10 cellular contexts compared by ENCODE assay signal in the genomic region with DNA sequence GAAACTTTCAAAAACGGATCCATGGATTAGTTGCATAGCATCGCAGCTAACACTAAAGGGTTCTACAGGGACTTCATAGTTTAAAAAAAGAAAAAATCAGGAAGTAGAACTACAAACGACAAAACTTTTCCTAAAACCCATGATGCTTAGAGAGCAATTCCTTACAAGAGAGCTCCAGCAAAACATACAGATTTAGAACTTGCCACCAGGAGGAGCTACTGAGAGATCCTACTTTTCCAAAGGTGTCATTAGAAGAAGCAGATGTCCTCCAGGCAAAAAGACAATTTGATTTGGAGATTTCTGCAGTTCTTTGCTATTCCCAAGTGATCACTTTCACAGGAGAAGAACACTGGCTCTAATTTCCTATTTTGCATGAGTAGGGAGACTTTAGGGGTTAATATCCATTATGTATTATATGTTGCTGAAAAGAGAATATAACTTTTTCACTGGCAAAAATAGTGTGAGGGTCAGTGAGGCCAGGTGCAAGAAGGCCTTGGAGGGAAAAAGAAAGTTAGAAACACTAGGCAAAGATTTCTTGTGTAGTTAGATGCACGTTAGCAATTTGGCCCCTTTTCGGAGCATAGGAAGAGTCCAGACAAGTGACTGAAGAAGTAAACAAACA.
DNase-seq lines count a peak whose midpoint lies in the region; ATAC-seq and TF ChIP-seq lines count a peak whose summit lies in the region.
"Had no signal": no experiment of that assay in that cellular context is flagged by ENCODE, and none has a peak within 500 bp of the region (broad histone marks: within the 10 kb centered on the region; RNA-seq: fewer than 3 reads in every experiment).

No MANE protein-coding gene starts in this region.

- H3K4me3 Mint-ChIP-seq in immature natural killer cell: no peak overlapping the region
- H3K4me3 Mint-ChIP-seq: naive thymus-derived CD8-positive, alpha-beta T cell; T-helper 1 cell treated with Interleukin-12 subunit alpha and Interleukin-12 subunit beta and Interleukin-4 antibody, amounts not matched to agents 30 μg/mL and 1 μg/mL, for 36 hours had no signal

- TF ChIP-seq EP300 in sigmoid colon (IDR thresholded peaks at IDR 0.05): no peak

- H3K4me3 ChIP-seq in WERI-Rb-1 (ENCODE audit: low read depth, low read length) (no peak overlapping the region), sigmoid colon (no peak overlapping the region)

- no peak overlapping the region for H3K27ac Mint-ChIP-seq in immature natural killer cell
- H3K27ac Mint-ChIP-seq: naive thymus-derived CD8-positive, alpha-beta T cell; T-helper 1 cell treated with Interleukin-12 subunit alpha and Interleukin-12 subunit beta and Interleukin-4 antibody, amounts not matched to agents 30 μg/mL and 1 μg/mL, for 36 hours had no signal

- H3K27ac ChIP-seq in C4-2B (no peak overlapping the region), WERI-Rb-1 (no peak overlapping the region), sigmoid colon (no peak overlapping the region)

- peak; percentile 36 for DNase-seq in NCI-H146 (lab: John Stamatoyannopoulos, UW)
- DNase-seq in WERI-Rb-1: peak; percentile 39
- DNase-seq in immature natural killer cell: peak; percentile 9 to 18 (median 13)
- DNase-seq in sigmoid colon: no peak
- no peak for DNase-seq in KG1 (lab: John Stamatoyannopoulos, UW)

- no peaks in the 10 kb centered on the region for H3K4me1 Mint-ChIP-seq in immature natural killer cell
- H3K4me1 Mint-ChIP-seq: naive thymus-derived CD8-positive, alpha-beta T cell had no signal

- no peak for TF ChIP-seq POLR2A in sigmoid colon (IDR thresholded peaks at IDR 0.05)

- TF ChIP-seq CTCF in C4-2B (conservative IDR thresholded peaks at IDR 0.05) (peak; percentile 82), GM12874 (IDR thresholded peaks at IDR 0.05; ENCODE audit: insufficient read depth, low read depth, low read length) (peak; percentile 66; the same call in 1 of the 2 replicates), WERI-Rb-1 (IDR thresholded peaks at IDR 0.05; ENCODE audit: low read depth, low read length) (peak; percentile 62), sigmoid colon (IDR thresholded peaks at IDR 0.05) (peak in 2 of 4 experiments; percentile 5 to 50)

- H3K4me1 ChIP-seq in sigmoid colon: no peaks in the 10 kb centered on the region

- 37 to 43% methylated on average over 5 of the region's 5 CpGs for WGBS in sigmoid colon, 2 donors

- H3K9me3 Mint-ChIP-seq in immature natural killer cell: peaks cover 0 to 2% (median 0%) of the 10 kb centered on the region in 6 donors
- H3K9me3 Mint-ChIP-seq: naive thymus-derived CD8-positive, alpha-beta T cell; T-helper 1 cell treated with Interleukin-12 subunit alpha and Interleukin-12 subunit beta and Interleukin-4 antibody, amounts not matched to agents 30 μg/mL and 1 μg/mL, for 36 hours had no signal

- no peaks in the 10 kb centered on the region for H3K36me3 Mint-ChIP-seq in immature natural killer cell
- H3K36me3 Mint-ChIP-seq: naive thymus-derived CD8-positive, alpha-beta T cell had no signal

- peaks cover 0 to 3% (median 0%) of the 10 kb centered on the region in 3 donors for H3K27me3 Mint-ChIP-seq in immature natural killer cell (ENCODE audit: low read depth in 3 of 3)

- no peak for ATAC-seq in HG03097 (IDR thresholded peaks at IDR 0.05; ENCODE audit: low FRiP score, unreplicated experiment)
- ATAC-seq: naive thymus-derived CD8-positive, alpha-beta T cell had no signal

- intact Hi-C loops in sigmoid colon (cut with DNase I): loop anchor here (10.0 kb wide), 1 partner anchor 282 kb away; no protein-coding TSS in a partner anchor

- H3K27me3 ChIP-seq in WERI-Rb-1 (ENCODE audit: insufficient read depth, low read depth, severe bottlenecking) (no peaks in the 10 kb centered on the region), sigmoid colon (no peaks in the 10 kb centered on the region)

- no peaks in the 10 kb centered on the region for H3K36me3 ChIP-seq in WERI-Rb-1
- H3K36me3 ChIP-seq in sigmoid colon: no peaks in the 10 kb centered on the region

- H3K9me3 ChIP-seq in WERI-Rb-1 (ENCODE audit: severe bottlenecking): no peaks in the 10 kb centered on the region
- no peaks in the 10 kb centered on the region for H3K9me3 ChIP-seq in sigmoid colon

Comparison
In these comparisons a context has a peak if more than half of its experiments do, and no peak if none do; other contexts are left out.
1. DNase-seq: peak in NCI-H146 (single experiment), WERI-Rb-1 (single experiment) and immature natural killer cell (3 of 3); none in sigmoid colon (single experiment) and KG1 (single experiment).